In genomic region chr1:21263052-21263429, GRCh38 we compare ENCODE assay signal across 9 cellular contexts. TPM values are rescaled to one million over a fixed set of nuclear protein-coding genes. Genes with fewer than 3 reads are reported as not detected.
DNase-seq lines count a peak whose midpoint lies in the region; ATAC-seq and TF ChIP-seq lines count a peak whose summit lies in the region.
"Had no signal": no experiment of that assay in that cellular context is flagged by ENCODE, and none has a peak within 500 bp of the region (broad histone marks: within the 10 kb centered on the region; RNA-seq: fewer than 3 reads in every experiment).

No MANE protein-coding gene starts in this region.

- no peak for TF ChIP-seq CTCF in CD14-positive monocyte (IDR thresholded peaks at IDR 0.05)
- no peak for TF ChIP-seq CTCF in glutamatergic neuron (IDR thresholded peaks at IDR 0.05; ENCODE audit: partially characterized antibody, unreplicated experiment)
- no peak for TF ChIP-seq CTCF in sigmoid colon (IDR thresholded peaks at IDR 0.05)
- TF ChIP-seq CTCF in foreskin fibroblast (IDR thresholded peaks at IDR 0.05; ENCODE audit: low read depth, low read length): no peak

- ATAC-seq in HG03565 (IDR thresholded peaks at IDR 0.05; ENCODE audit: unreplicated experiment): no peak

- H3K36me3 Mint-ChIP-seq in CD14-positive monocyte: peaks cover 82 to 95% of the 10 kb centered on the region in 2 donors
- no peaks in the 10 kb centered on the region for H3K36me3 Mint-ChIP-seq in glutamatergic neuron (ENCODE audit: unreplicated experiment)

- H3K27me3 Mint-ChIP-seq in CD14-positive monocyte (ENCODE audit: low read depth in 3 of 3): peaks cover 19 to 54% (median 49%) of the 10 kb centered on the region in 3 donors
- peaks cover 10% of the 10 kb centered on the region for H3K27me3 Mint-ChIP-seq in glutamatergic neuron (ENCODE audit: unreplicated experiment)

- H3K27ac ChIP-seq in SJCRH30 (peak overlapping the region; percentile 44; the same call in 1 of the 2 replicates), sigmoid colon (peak overlapping the region; percentile 85 to 91 (median 86))

- no peak for TF ChIP-seq EP300 in sigmoid colon (IDR thresholded peaks at IDR 0.05)

- DNase-seq in CD14-positive monocyte (ENCODE audit: low spot score): no peak
- no peak for DNase-seq in SJCRH30
- DNase-seq in glutamatergic neuron: no peak
- DNase-seq in sigmoid colon: no peak
- DNase-seq in amniotic stem cell (lab: John Stamatoyannopoulos, UW): no peak
- DNase-seq in foreskin fibroblast: no peak
- no peak for DNase-seq in HuH-7.5 (ENCODE audit: low spot score)
- DNase-seq: stimulated activated CD4-positive, alpha-beta T cell treated with anti-CD3 and anti-CD28 coated beads, Interleukin-15, amount 100 ng/mL, for 24 hours had no signal

- 92% methylated on average over 10 of the region's 10 CpGs for WGBS in sigmoid colon, 2 donors

- H3K9me3 Mint-ChIP-seq in CD14-positive monocyte (peaks cover 0 to 10% (median 2%) of the 10 kb centered on the region in 7 donors), glutamatergic neuron (ENCODE audit: unreplicated experiment) (peaks cover 1% of the 10 kb centered on the region)

- peak overlapping the region in 5 of 7 donors; percentile 96 to 99 (median 98) for H3K27ac Mint-ChIP-seq in CD14-positive monocyte
- no peak overlapping the region for H3K27ac Mint-ChIP-seq in glutamatergic neuron (ENCODE audit: unreplicated experiment)

- H3K4me3 ChIP-seq in SJCRH30: no peak overlapping the region
- no peak overlapping the region for H3K4me3 ChIP-seq in sigmoid colon
- no peak overlapping the region for H3K4me3 ChIP-seq in foreskin fibroblast (ENCODE audit: low read depth in 1 of 2, low read length in 2 of 2)

- H3K4me3 Mint-ChIP-seq in CD14-positive monocyte (no peak overlapping the region), glutamatergic neuron (ENCODE audit: unreplicated experiment) (peak overlapping the region; percentile 30)

- TF ChIP-seq POLR2A in sigmoid colon (IDR thresholded peaks at IDR 0.05): no peak

- peaks cover 10% of the 10 kb centered on the region for H3K36me3 ChIP-seq in SJCRH30
- H3K36me3 ChIP-seq in sigmoid colon: peaks cover 7 to 56% (median 29%) of the 10 kb centered on the region in 4 donors

- H3K9me3 ChIP-seq in SJCRH30 (replicated peaks) (no peaks in the 10 kb centered on the region), sigmoid colon (no peaks in the 10 kb centered on the region)

- H3K4me1 ChIP-seq in SJCRH30 (peaks cover 22% of the 10 kb centered on the region), sigmoid colon (peaks cover 0 to 43% (median 37%) of the 10 kb centered on the region in 4 donors)

- no peaks in the 10 kb centered on the region for H3K27me3 ChIP-seq in SJCRH30
- no peaks in the 10 kb centered on the region for H3K27me3 ChIP-seq in sigmoid colon

- intact Hi-C loops in CD14-positive monocyte (cut with micrococcal nuclease) (loop anchor here in 1 of 2 donors (2.0 kb wide), 1 partner anchor 32 kb away; no protein-coding TSS in a partner anchor), sigmoid colon (cut with DNase I) (loop anchor here (2.0 to 5.0 kb wide), 2 partner anchors 44 to 82 kb away; no protein-coding TSS in a partner anchor)

- peaks cover 30% of the 10 kb centered on the region for H3K4me1 Mint-ChIP-seq in CD14-positive monocyte
- peaks cover 30% of the 10 kb centered on the region for H3K4me1 Mint-ChIP-seq in glutamatergic neuron (ENCODE audit: low read depth, unreplicated experiment)

RNA-seq across cellular contexts. Expression of gene ECE1, which starts 27.2 kb away (rescaled TPM):
- polyA plus RNA-seq in CD14-positive monocyte (10 to 100 TPM; 10.6 to 23.3 TPM), sigmoid colon (10 to 100 TPM; 10.2 to 73.8 (median 13.6) TPM)
- 73.2 and 74.5 TPM in 2 replicates for total RNA-seq in SJCRH30 (2014; rRNA removed; shearing (Covaris generic))
- total RNA-seq in glutamatergic neuron (ENCODE audit: unreplicated experiment) (36.1 TPM), sigmoid colon (100 to 1,000 TPM in 1 of 4 donors, 10 to 100 TPM in 3; 62.9 to 112 (median 80.8) TPM)
